In genomic region chr2:10029875-10030223, GRCh38 we compare ENCODE assay signal across 13 cellular contexts. TPM values are rescaled to one million over a fixed set of nuclear protein-coding genes. Genes with fewer than 3 reads are reported as not detected.
A peak's percentile ranks its signal among the peaks of the same experiment; 100 is the strongest.
DNase-seq lines count a peak whose midpoint lies in the region; ATAC-seq and TF ChIP-seq lines count a peak whose summit lies in the region.
"Had no signal": no experiment of that assay in that cellular context is flagged by ENCODE, and none has a peak within 500 bp of the region (broad histone marks: within the 10 kb centered on the region; RNA-seq: fewer than 3 reads in every experiment).

No MANE protein-coding gene starts in this region.

- peaks cover 24% of the 10 kb centered on the region for H3K4me1 Mint-ChIP-seq in activated T-cell treated with anti-CD3 and anti-CD28 coated beads, Interleukin-2, amount 50 U/mL, for 72 hours (ENCODE audit: low read depth)
- peaks cover 24% of the 10 kb centered on the region for H3K4me1 Mint-ChIP-seq in activated T-helper 1 cell treated with anti-CD3 and anti-CD28 coated beads, Interleukin-12 subunit alpha, Interleukin-12 subunit beta, Interleukin-2, Interleukin-4 antibody, amounts not matched to agents 30 ng/mL and 10 ng/mL and 1 ng/mL, durations not matched to agents 14 hours and 24 hours and 36 hours (ENCODE audit: low read depth)
- H3K4me1 Mint-ChIP-seq in stimulated activated naive CD8-positive, alpha-beta T cell treated with anti-CD3 and anti-CD28 coated beads, Interleukin-15, amount 100 ng/mL, for 72 hours, result peaks cover 27% of the 10 kb centered on the region

- no peak for DNase-seq in activated T-cell treated with anti-CD3 and anti-CD28 coated beads, Interleukin-2, amount 50 U/mL, for 72 hours
- DNase-seq in activated T-cell treated with anti-CD3 and anti-CD28 coated beads for 4 hours (no peak), lung (ENCODE audit: low spot score) (no peak), NCI-H1694 (lab: John Stamatoyannopoulos, UW) (no peak)
- no peak for DNase-seq in activated T-helper 1 cell treated with anti-CD3 and anti-CD28 coated beads, Interleukin-12 subunit alpha, Interleukin-12 subunit beta, Interleukin-2, Interleukin-4 antibody, amounts not matched to agents 30 ng/mL and 10 ng/mL and 1 ng/mL, durations not matched to agents 14 hours and 24 hours and 36 hours (ENCODE audit: low spot score)
- no peak for DNase-seq in stimulated activated naive CD8-positive, alpha-beta T cell treated with anti-CD3 and anti-CD28 coated beads, Interleukin-15, amount 100 ng/mL, for 72 hours
- DNase-seq: activated CD8-positive, alpha-beta memory T cell treated with anti-CD3 and anti-CD28 coated beads, Interleukin-2, amount 50 U/mL, for 4 hours; glutamatergic neuron; KG1; NCI-H1417 treated with DMSO at 0.1 percent for 48 hours had no signal

- no peaks in the 10 kb centered on the region for H3K27me3 ChIP-seq in lung (ENCODE audit: control insufficient read depth, insufficient read depth)
- H3K27me3 ChIP-seq: neutrophil had no signal

- intact Hi-C loops in activated T-helper 1 cell treated with anti-CD3 and anti-CD28 coated beads, Interleukin-12 subunit alpha, Interleukin-12 subunit beta, Interleukin-2, Interleukin-4 antibody, amounts not matched to agents 30 ng/mL and 10 ng/mL and 1 ng/mL, durations not matched to agents 14 hours and 24 hours and 36 hours (cut with micrococcal nuclease), result no loop called here

- no peaks in the 10 kb centered on the region for H3K9me3 Mint-ChIP-seq in activated T-cell treated with anti-CD3 and anti-CD28 coated beads, Interleukin-2, amount 50 U/mL, for 72 hours
- no peaks in the 10 kb centered on the region for H3K9me3 Mint-ChIP-seq in activated T-helper 1 cell treated with anti-CD3 and anti-CD28 coated beads, Interleukin-12 subunit alpha, Interleukin-12 subunit beta, Interleukin-2, Interleukin-4 antibody, amounts not matched to agents 30 ng/mL and 10 ng/mL and 1 ng/mL, durations not matched to agents 14 hours and 24 hours and 36 hours
- H3K9me3 Mint-ChIP-seq in stimulated activated naive CD8-positive, alpha-beta T cell treated with anti-CD3 and anti-CD28 coated beads, Interleukin-15, amount 100 ng/mL, for 72 hours, result no peaks in the 10 kb centered on the region

- no peaks in the 10 kb centered on the region for H3K27me3 Mint-ChIP-seq in activated T-cell treated with anti-CD3 and anti-CD28 coated beads, Interleukin-2, amount 50 U/mL, for 72 hours (ENCODE audit: low read depth)
- H3K27me3 Mint-ChIP-seq in activated T-helper 1 cell treated with anti-CD3 and anti-CD28 coated beads, Interleukin-12 subunit alpha, Interleukin-12 subunit beta, Interleukin-2, Interleukin-4 antibody, amounts not matched to agents 30 ng/mL and 10 ng/mL and 1 ng/mL, durations not matched to agents 14 hours and 24 hours and 36 hours (ENCODE audit: insufficient read depth), result peaks cover 7% of the 10 kb centered on the region
- no peaks in the 10 kb centered on the region for H3K27me3 Mint-ChIP-seq in stimulated activated naive CD8-positive, alpha-beta T cell treated with anti-CD3 and anti-CD28 coated beads, Interleukin-15, amount 100 ng/mL, for 72 hours

- peaks cover 0 to 12% of the 10 kb centered on the region in 2 donors for H3K4me1 ChIP-seq in lung (ENCODE audit: control insufficient read depth in 2 of 2, insufficient read depth in 2 of 2, low read length in 2 of 2)

- H3K27ac Mint-ChIP-seq in activated T-cell treated with anti-CD3 and anti-CD28 coated beads, Interleukin-2, amount 50 U/mL, for 72 hours, result peak overlapping the region; percentile 40
- H3K27ac Mint-ChIP-seq in activated T-helper 1 cell treated with anti-CD3 and anti-CD28 coated beads, Interleukin-12 subunit alpha, Interleukin-12 subunit beta, Interleukin-2, Interleukin-4 antibody, amounts not matched to agents 30 ng/mL and 10 ng/mL and 1 ng/mL, durations not matched to agents 14 hours and 24 hours and 36 hours, result peak overlapping the region; percentile 44
- peak overlapping the region; percentile 72 to 88 for H3K27ac Mint-ChIP-seq in stimulated activated naive CD8-positive, alpha-beta T cell treated with anti-CD3 and anti-CD28 coated beads, Interleukin-15, amount 100 ng/mL, for 72 hours

- ATAC-seq in activated T-cell treated with anti-CD3 and anti-CD28 coated beads, Interleukin-2, amount 50 U/mL, for 72 hours (replicated peaks in 1 of 2), result no peak
- ATAC-seq in lung (ENCODE audit: insufficient read depth, low FRiP score) (no peak), HG03521 (IDR thresholded peaks at IDR 0.05; ENCODE audit: unreplicated experiment) (no peak), GM21367 (IDR thresholded peaks at IDR 0.05; ENCODE audit: unreplicated experiment) (no peak)
- ATAC-seq in stimulated activated naive CD8-positive, alpha-beta T cell treated with anti-CD3 and anti-CD28 coated beads, Interleukin-15, amount 100 ng/mL, for 72 hours, result no peak

- no peaks in the 10 kb centered on the region for H3K36me3 ChIP-seq in lung (ENCODE audit: control insufficient read depth in 2 of 2, insufficient read depth in 2 of 2, low read length in 2 of 2)
- H3K36me3 ChIP-seq: neutrophil had no signal

- 66 to 73% methylated on average over 7 of the region's 7 CpGs for whole genome bisulfite sequencing in lung, 2 donors

- no peaks in the 10 kb centered on the region for H3K36me3 Mint-ChIP-seq in activated T-cell treated with anti-CD3 and anti-CD28 coated beads, Interleukin-2, amount 50 U/mL, for 72 hours (ENCODE audit: insufficient read depth in 2 of 2)
- H3K36me3 Mint-ChIP-seq in activated T-helper 1 cell treated with anti-CD3 and anti-CD28 coated beads, Interleukin-12 subunit alpha, Interleukin-12 subunit beta, Interleukin-2, Interleukin-4 antibody, amounts not matched to agents 30 ng/mL and 10 ng/mL and 1 ng/mL, durations not matched to agents 14 hours and 24 hours and 36 hours (ENCODE audit: low read depth), result no peaks in the 10 kb centered on the region

- peak overlapping the region; percentile 42 to 62 for H3K4me3 Mint-ChIP-seq in activated T-cell treated with anti-CD3 and anti-CD28 coated beads, Interleukin-2, amount 50 U/mL, for 72 hours
- H3K4me3 Mint-ChIP-seq in activated T-helper 1 cell treated with anti-CD3 and anti-CD28 coated beads, Interleukin-12 subunit alpha, Interleukin-12 subunit beta, Interleukin-2, Interleukin-4 antibody, amounts not matched to agents 30 ng/mL and 10 ng/mL and 1 ng/mL, durations not matched to agents 14 hours and 24 hours and 36 hours, result peak overlapping the region; percentile 28
- peak overlapping the region; percentile 56 to 82 for H3K4me3 Mint-ChIP-seq in stimulated activated naive CD8-positive, alpha-beta T cell treated with anti-CD3 and anti-CD28 coated beads, Interleukin-15, amount 100 ng/mL, for 72 hours

- no peak overlapping the region for H3K4me3 ChIP-seq in lung

- H3K27ac ChIP-seq in lung (ENCODE audit: low read depth in 1 of 2, low read length in 1 of 2), result peak overlapping the region; percentile 64 to 94
- H3K27ac ChIP-seq: neutrophil had no signal

- TF ChIP-seq CTCF in lung (IDR thresholded peaks at IDR 0.05; ENCODE audit: control extremely low read depth, extremely low read depth), result no peak

- H3K9me3 ChIP-seq in lung (ENCODE audit: control insufficient read depth in 2 of 2, insufficient read depth in 1 of 2, low read length in 1 of 2), result no peaks in the 10 kb centered on the region
- H3K9me3 ChIP-seq: neutrophil had no signal

RNA-seq across cellular contexts. Expression of gene KLF11, which starts 13.5 kb away (rescaled TPM):
- total RNA-seq in activated T-cell treated with anti-CD3 and anti-CD28 coated beads, Interleukin-2, amount 50 U/mL, for 72 hours, result 10 to 100 TPM in 1 of 2 donors, 1 to 10 TPM in 1; 5.9 to 11.0 TPM
- 7.8 and 10.8 TPM in 2 replicates for total RNA-seq in activated T-helper 1 cell treated with anti-CD3 and anti-CD28 coated beads, Interleukin-12 subunit alpha, Interleukin-12 subunit beta, Interleukin-2, Interleukin-4 antibody, amounts not matched to agents 30 ng/mL and 10 ng/mL and 1 ng/mL, durations not matched to agents 14 hours and 24 hours and 36 hours
- 10 to 100 TPM; 20.3 to 21.8 TPM for total RNA-seq in lung
- polyA plus RNA-seq in lung, result 10 to 100 TPM in 1 of 2 donors, 1 to 10 TPM in 1; 7.4 to 14.4 TPM

RNA-seq across cellular contexts. Expression of gene CYS1, which starts 50.4 kb away (rescaled TPM):
- total RNA-seq in activated T-cell treated with anti-CD3 and anti-CD28 coated beads, Interleukin-2, amount 50 U/mL, for 72 hours, result under 1 TPM; 0.46 to 0.81 TPM
- total RNA-seq in activated T-helper 1 cell treated with anti-CD3 and anti-CD28 coated beads, Interleukin-12 subunit alpha, Interleukin-12 subunit beta, Interleukin-2, Interleukin-4 antibody, amounts not matched to agents 30 ng/mL and 10 ng/mL and 1 ng/mL, durations not matched to agents 14 hours and 24 hours and 36 hours, result 0.56 and 0.70 TPM in 2 replicates
- 1 to 10 TPM; 1.0 to 5.1 TPM for total RNA-seq in lung
- polyA plus RNA-seq in lung, result 1 to 10 TPM in 1 of 2 donors, under 1 TPM in 1; 0.35 to 1.0 TPM
